Comparison of ENCODE assay signal across 8 cellular contexts in genomic region chr14:35826218-35826951, GRCh38. TPM values are rescaled to one million over a fixed set of nuclear protein-coding genes. Genes with fewer than 3 reads are reported as not detected.
DNase-seq lines count a peak whose midpoint lies in the region; ATAC-seq, FAIRE-seq and TF ChIP-seq lines count a peak whose summit lies in the region.

Gene BRMS1L, plus strand, starts transcription at chr14:35826338. Its CDS starts 179 bp downstream, at chr14:35826517.

- H3K36me3 Mint-ChIP-seq in Caco-2 (ENCODE audit: insufficient read depth, unreplicated experiment) = peaks cover 10% of the 10 kb centered on the region
- H3K36me3 Mint-ChIP-seq in activated CD8-positive, alpha-beta memory T cell treated with anti-CD3 and anti-CD28 coated beads, Interleukin-2, amount 10 ng/mL, durations not matched to agents 7 days and 5 days = peaks cover 6% of the 10 kb centered on the region
- H3K36me3 Mint-ChIP-seq in effector memory CD8-positive, alpha-beta T cell (ENCODE audit: insufficient read depth) = peaks cover 13% of the 10 kb centered on the region
- peaks cover 1% of the 10 kb centered on the region for H3K36me3 Mint-ChIP-seq in memory B cell

- BruUV-seq in Caco-2 (replicated peaks; lab: Mats Ljungman, UMichigan) = no TSS peak

- FAIRE-seq in HTR-8/SVneo (lab: Jason Lieb, UNC) = peak; percentile 95

- no peaks in the 10 kb centered on the region for H3K9me3 ChIP-seq in Caco-2

- peaks cover 6% of the 10 kb centered on the region; the same call in 1 of the 2 replicates for H3K4me1 ChIP-seq in Caco-2

- peak; percentile 98 to 99 for DNase-seq in Caco-2
- peak; percentile 97 for DNase-seq in HTR-8/SVneo (ENCODE audit: insufficient read length, low spot score)
- DNase-seq in NOMO-1 treated with DMSO at 0.1 percent for 48 hours (lab: John Stamatoyannopoulos, UW; ENCODE audit: unreplicated experiment) = peak; percentile 99
- DNase-seq in activated CD8-positive, alpha-beta memory T cell treated with anti-CD3 and anti-CD28 coated beads, Interleukin-2, amount 10 ng/mL, durations not matched to agents 7 days and 5 days = peak; percentile 99
- DNase-seq in effector memory CD8-positive, alpha-beta T cell = peak; percentile 95 to 97 (median 95)
- DNase-seq in memory B cell (ENCODE audit: low spot score in 2 of 2) = peak; percentile 93 to 95
- peak; percentile 91 for DNase-seq in stimulated activated CD8-positive, alpha-beta memory T cell treated with anti-CD3 and anti-CD28 coated beads, Interleukin-12 subunit alpha, Interleukin-12 subunit beta, amount 100 ng/mL, for 1 hour (ENCODE audit: low read depth)

- H3K9me3 Mint-ChIP-seq in Caco-2 (ENCODE audit: unreplicated experiment) (no peaks in the 10 kb centered on the region), memory B cell (no peaks in the 10 kb centered on the region)
- no peaks in the 10 kb centered on the region for H3K9me3 Mint-ChIP-seq in activated CD8-positive, alpha-beta memory T cell treated with anti-CD3 and anti-CD28 coated beads, Interleukin-2, amount 10 ng/mL, durations not matched to agents 7 days and 5 days (ENCODE audit: low read depth)
- H3K9me3 Mint-ChIP-seq in effector memory CD8-positive, alpha-beta T cell = no peaks in the 10 kb centered on the region

- ATAC-seq in GM21381 (IDR thresholded peaks at IDR 0.05; ENCODE audit: unreplicated experiment) = peak; percentile 95
- peak; percentile 98 for ATAC-seq in activated CD8-positive, alpha-beta memory T cell treated with anti-CD3 and anti-CD28 coated beads, Interleukin-2, amount 10 ng/mL, durations not matched to agents 7 days and 5 days
- ATAC-seq in effector memory CD8-positive, alpha-beta T cell (replicated peaks) = peak; percentile 95
- ATAC-seq in memory B cell (ENCODE audit: low read depth) = peak; percentile 94

- intact Hi-C loops in Caco-2 (cut with micrococcal nuclease; ENCODE audit: unreplicated experiment) = loop anchor here (2.0 kb wide), 1 partner anchor 18 kb away; the partner anchor contains the start of gene RALGAPA1

- H3K27me3 Mint-ChIP-seq in Caco-2 (ENCODE audit: insufficient read depth, unreplicated experiment) = no peaks in the 10 kb centered on the region
- H3K27me3 Mint-ChIP-seq in activated CD8-positive, alpha-beta memory T cell treated with anti-CD3 and anti-CD28 coated beads, Interleukin-2, amount 10 ng/mL, durations not matched to agents 7 days and 5 days = no peaks in the 10 kb centered on the region
- H3K27me3 Mint-ChIP-seq in effector memory CD8-positive, alpha-beta T cell = no peaks in the 10 kb centered on the region
- H3K27me3 Mint-ChIP-seq in memory B cell = no peaks in the 10 kb centered on the region

- H3K4me1 Mint-ChIP-seq in Caco-2 (ENCODE audit: low read depth, unreplicated experiment) = peaks cover 7% of the 10 kb centered on the region
- peaks cover 29% of the 10 kb centered on the region for H3K4me1 Mint-ChIP-seq in activated CD8-positive, alpha-beta memory T cell treated with anti-CD3 and anti-CD28 coated beads, Interleukin-2, amount 10 ng/mL, durations not matched to agents 7 days and 5 days
- peaks cover 13 to 16% of the 10 kb centered on the region in 2 donors for H3K4me1 Mint-ChIP-seq in effector memory CD8-positive, alpha-beta T cell (ENCODE audit: low read depth in 2 of 2)
- H3K4me1 Mint-ChIP-seq in memory B cell = peaks cover 14% of the 10 kb centered on the region

- TF ChIP-seq CTCF in Caco-2 (IDR thresholded peaks at IDR 0.05; ENCODE audit: insufficient read depth in 1 of 2, low read depth in 1 of 2, low read length in 1 of 2, severe bottlenecking in 1 of 2, unreplicated experiment in 1 of 2) = no peak

- H3K4me3 ChIP-seq in Caco-2 (ENCODE audit: low read depth, low read length) = peak within 1 kb of the TSS; percentile 97

- CTCF ChIA-PET in Caco-2 (lab: Charles Lee) = interaction anchor here (0.6 to 1.1 kb wide), 9 partner anchors 8 to 1093 kb away, joined by 3 to 10 read pairs (median 5); partner anchors contain the start of gene RALGAPA1
- CTCF ChIA-PET in activated CD8-positive, alpha-beta memory T cell treated with anti-CD3 and anti-CD28 coated beads, Interleukin-2, amount 10 ng/mL, durations not matched to agents 7 days and 5 days (lab: Charles Lee) = interaction anchor here (0.9 to 2.5 kb wide), 5 partner anchors 8 to 117 kb away, joined by 3 to 29 read pairs (median 3); no protein-coding TSS in a partner anchor

- H3K36me3 ChIP-seq in Caco-2 (ENCODE audit: control insufficient read depth, insufficient read depth, low read length) = no peaks in the 10 kb centered on the region

- H3K27me3 ChIP-seq in Caco-2 (replicated peaks; ENCODE audit: control insufficient read depth, insufficient read depth, low read length) = no peaks in the 10 kb centered on the region

- POLR2A ChIA-PET in Caco-2 (lab: Charles Lee) = interaction anchor here (0.5 to 1.1 kb wide), 14 partner anchors 9 to 1878 kb away, joined by 3 to 13 read pairs (median 4); partner anchors contain the start of genes FAM177A1, INSM2, RALGAPA1 and SRP54

- H3K4me3 Mint-ChIP-seq in Caco-2 (ENCODE audit: unreplicated experiment) (peak within 1 kb of the TSS; percentile 78), memory B cell (peak within 1 kb of the TSS; percentile 90)
- peak within 1 kb of the TSS; percentile 83 for H3K4me3 Mint-ChIP-seq in activated CD8-positive, alpha-beta memory T cell treated with anti-CD3 and anti-CD28 coated beads, Interleukin-2, amount 10 ng/mL, durations not matched to agents 7 days and 5 days
- H3K4me3 Mint-ChIP-seq in effector memory CD8-positive, alpha-beta T cell = peak within 1 kb of the TSS; percentile 88 to 90

- H3K27ac Mint-ChIP-seq in Caco-2 (ENCODE audit: unreplicated experiment) = peak within 1 kb of the TSS; percentile 81
- H3K27ac Mint-ChIP-seq in activated CD8-positive, alpha-beta memory T cell treated with anti-CD3 and anti-CD28 coated beads, Interleukin-2, amount 10 ng/mL, durations not matched to agents 7 days and 5 days = peak within 1 kb of the TSS; percentile 82
- H3K27ac Mint-ChIP-seq in effector memory CD8-positive, alpha-beta T cell = peak within 1 kb of the TSS; percentile 87 to 88
- H3K27ac Mint-ChIP-seq in memory B cell = peak within 1 kb of the TSS; percentile 88

RNA-seq across cellular contexts. Expression of gene BRMS1L, which starts in this region (rescaled TPM):
- total RNA-seq in Caco-2 (2022) = 10.4 and 11.4 TPM in 2 replicates
- total RNA-seq in activated CD8-positive, alpha-beta memory T cell treated with anti-CD3 and anti-CD28 coated beads, Interleukin-2, amount 10 ng/mL, durations not matched to agents 7 days and 5 days = 1 to 10 TPM; 4.0 to 5.3 TPM

Comparison
In these comparisons a context has a peak if more than half of its experiments do, and no peak if none do; other contexts are left out.
1. Peak in every context shown above with its lines: DNase-seq, ATAC-seq and H3K4me3 ChIP-seq.